ENCODE assay signal across 19 cellular contexts in the genomic region with DNA sequence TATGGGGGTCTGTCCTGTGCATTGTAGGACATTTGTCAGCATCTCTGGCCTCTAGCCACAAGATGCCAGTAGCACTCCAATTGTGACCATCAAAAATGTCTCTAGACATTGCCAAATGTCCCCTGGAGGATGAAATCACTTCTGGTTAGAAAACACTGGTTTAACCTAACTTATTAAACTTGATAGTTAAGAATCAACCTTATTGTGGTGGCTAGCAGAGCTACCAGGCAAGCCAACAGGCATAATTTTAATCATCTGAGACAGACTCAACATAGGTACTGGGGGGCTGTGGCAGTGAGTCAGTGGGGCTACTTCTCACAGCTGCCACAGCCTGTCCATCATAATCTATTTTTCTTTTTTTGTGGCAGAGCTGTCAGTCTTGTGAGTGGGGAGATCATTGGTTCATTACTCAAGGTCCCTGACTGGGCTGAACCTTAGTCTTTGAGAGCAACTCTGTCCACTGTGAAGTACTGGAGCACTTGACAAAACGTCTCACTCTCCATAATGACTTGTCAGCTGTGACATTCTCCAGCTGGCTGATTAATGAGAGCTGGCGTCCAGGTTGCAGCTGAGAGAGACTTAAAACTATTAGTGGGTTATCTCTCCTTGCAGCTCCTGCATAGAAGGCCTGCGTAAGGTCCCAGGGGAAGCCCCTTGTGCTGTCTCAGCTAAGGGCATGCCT.
DNase-seq lines count a peak whose midpoint lies in the region; ATAC-seq, FAIRE-seq and TF ChIP-seq lines count a peak whose summit lies in the region.
"Had no signal": no experiment of that assay in that cellular context is flagged by ENCODE, and none has a peak within 500 bp of the region (broad histone marks: within the 10 kb centered on the region; RNA-seq: fewer than 3 reads in every experiment).

No MANE protein-coding gene starts in this region.

- H3K14ac ChIP-seq in mesenchymal stem cell (ENCODE audit: low read length in 2 of 2) = no peak overlapping the region

- H2AFZ ChIP-seq in GM12878 (ENCODE audit: control insufficient read depth, low read depth, low read length) = no peak overlapping the region
- H2AFZ ChIP-seq in mesenchymal stem cell (ENCODE audit: low read depth, low read length) = no peak overlapping the region

- H4K20me1 ChIP-seq in GM12878 (ENCODE audit: control insufficient read depth, insufficient read depth) = no peaks in the 10 kb centered on the region
- H4K20me1 ChIP-seq: BLaER1 had no signal

- H3K4me1 ChIP-seq in GM12878 (ENCODE audit: control insufficient read depth, insufficient read depth, low read length) = no peaks in the 10 kb centered on the region
- peaks cover 8% of the 10 kb centered on the region for H3K4me1 ChIP-seq in mesenchymal stem cell (ENCODE audit: control insufficient read depth, insufficient read depth, low read depth, low read length)
- H3K4me1 ChIP-seq: BLaER1 had no signal

- H3K9me3 ChIP-seq in GM12878 (replicated peaks; ENCODE audit: control insufficient read depth, insufficient read depth, low read length) = no peaks in the 10 kb centered on the region
- H3K9me3 ChIP-seq in mesenchymal stem cell (ENCODE audit: control insufficient read depth, low read length) = no peaks in the 10 kb centered on the region
- H3K9me3 ChIP-seq: BLaER1, SJCRH30 had no signal

- POLR2A ChIA-PET in GM12878 (lab: Charles Lee) = interaction anchor here (0.9 kb wide), 1 partner anchor 12 kb away, joined by 3 read pairs; no protein-coding TSS in a partner anchor

- no TSS peak for BruUV-seq in GM12878 (replicated peaks; lab: Mats Ljungman, UMichigan)

- H3K4me2 ChIP-seq in GM12878 (ENCODE audit: control insufficient read depth, insufficient read depth) (no peak overlapping the region), mesenchymal stem cell (ENCODE audit: low read length, poor library complexity, severe bottlenecking) (no peak overlapping the region)
- H3K4me2 ChIP-seq: BLaER1 had no signal

- 0% methylated on average over 3 of the region's 3 CpGs for WGBS in GM12878 (ENCODE audit: insufficient coverage, insufficient replicate concordance, low lambda C conversion rate, missing lambda C conversion rate)
- 34% methylated on average over 3 of the region's 3 CpGs for WGBS in mesenchymal stem cell

- no peaks in the 10 kb centered on the region for H3K79me1 ChIP-seq in mesenchymal stem cell (replicated peaks; ENCODE audit: low read length, poor library complexity, severe bottlenecking)

- CTCF ChIA-PET in GM12878 (lab: Yijun Ruan, JAX) = interaction anchor here (0.7 to 2.1 kb wide), 6 partner anchors 9 to 525 kb away, joined by 3 to 6 read pairs (median 3); no protein-coding TSS in a partner anchor

- RAD21 ChIA-PET in GM12878 (lab: Charles Lee; ENCODE audit: unreplicated experiment) = no interaction called here

- no peaks in the 10 kb centered on the region for H3K79me2 ChIP-seq in GM12878 (ENCODE audit: control insufficient read depth, insufficient read depth, low read length)

- ATAC-seq in GM12878 (peak; percentile 61), GM19351 (IDR thresholded peaks at IDR 0.05; ENCODE audit: unreplicated experiment) (no peak)
- ATAC-seq: activated CD8-positive, alpha-beta memory T cell treated with anti-CD3 and anti-CD28 coated beads, Interleukin-2, amount 10 ng/mL, durations not matched to agents 7 days and 5 days had no signal

- H2BK5ac ChIP-seq in mesenchymal stem cell (ENCODE audit: low read depth, low read length, poor library complexity, severe bottlenecking) = no peak overlapping the region

- no peak overlapping the region for H2BK12ac ChIP-seq in mesenchymal stem cell (ENCODE audit: low read length in 2 of 2)

- intact Hi-C loops in GM12878 (cut with micrococcal nuclease; ENCODE audit: unreplicated experiment) = no loop called here

- SMC1A ChIA-PET in GM12878 (lab: Charles Lee; ENCODE audit: uncharacterized antibody, unreplicated experiment) = interaction anchor here (1.2 to 1.5 kb wide), 2 partner anchors 12 to 45 kb away, joined by 3 to 4 read pairs; no protein-coding TSS in a partner anchor

- H3K23ac ChIP-seq in mesenchymal stem cell (ENCODE audit: low read length in 2 of 2) = no peak overlapping the region

- FAIRE-seq in D721Med (lab: Jason Lieb, UNC) = peak; percentile 38
- FAIRE-seq in GM12878 (lab: Jason Lieb, UNC) = no peak
- FAIRE-seq: endometrium, urothelium cell line had no signal

- H2BK120ac ChIP-seq in mesenchymal stem cell (ENCODE audit: low read depth, low read length) = no peak overlapping the region

- no peak overlapping the region for H3K27ac ChIP-seq in GM12878 (ENCODE audit: control insufficient read depth, insufficient read depth)
- no peak overlapping the region for H3K27ac ChIP-seq in mesenchymal stem cell (ENCODE audit: low read length, poor library complexity, severe bottlenecking)
- H3K27ac ChIP-seq: BLaER1, SJCRH30 had no signal

- DNase-seq in D721Med (ENCODE audit: insufficient read length, low spot score) (no peak), NCI-H2227 (lab: John Stamatoyannopoulos, UW; ENCODE audit: unreplicated experiment) (peak; percentile 73), GM12878 (ENCODE audit: low read depth, low spot score) (no peak), mesenchymal stem cell (peak; percentile 26), HT-29 (ENCODE audit: low spot score) (no peak), T-helper 1 cell (no peak)
- no peak for DNase-seq in activated CD4-positive, alpha-beta T cell treated with anti-CD3 and anti-CD28 coated beads, Interleukin-2, amount 50 U/mL, for 48 hours
- DNase-seq: activated CD8-positive, alpha-beta memory T cell treated with anti-CD3 and anti-CD28 coated beads, Interleukin-2, amount 10 ng/mL, durations not matched to agents 7 days and 5 days; activated naive CD4-positive, alpha-beta T cell treated with anti-CD3 and anti-CD28 coated beads for 36 hours; central memory CD4-positive, alpha-beta T cell; EL; NCI-H146; NCI-H69; SJCRH30; stimulated activated CD4-positive, alpha-beta T cell treated with anti-CD3 and anti-CD28 coated beads, Interleukin-2, amount 100 ng/mL, for 48 hours had no signal

- H4K91ac ChIP-seq in mesenchymal stem cell (ENCODE audit: low read length) = no peak overlapping the region

- no peak for TF ChIP-seq EP300 in GM12878 (IDR thresholded peaks at IDR 0.05; ENCODE audit: borderline replicate concordance in 1 of 2, control insufficient read depth in 1 of 2, low read depth in 2 of 2, low read length in 2 of 2)

- no peaks in the 10 kb centered on the region for H3K27me3 ChIP-seq in GM12878 (replicated peaks in 1 of 2; ENCODE audit: control insufficient read depth in 2 of 2, insufficient read depth in 2 of 2, low read length in 1 of 2)
- no peaks in the 10 kb centered on the region for H3K27me3 ChIP-seq in mesenchymal stem cell (ENCODE audit: control insufficient read depth in 1 of 2, insufficient read depth in 1 of 2, low read length in 2 of 2)
- H3K27me3 ChIP-seq: BLaER1, SJCRH30 had no signal

- in situ Hi-C loops in GM12878 (cut with MboI) = no loop called here

- no peak overlapping the region for H2BK15ac ChIP-seq in mesenchymal stem cell (ENCODE audit: low read depth, poor library complexity, severe bottlenecking)

- H4K8ac ChIP-seq in mesenchymal stem cell (ENCODE audit: low read length) = no peak overlapping the region

- H3K9ac ChIP-seq in GM12878 (ENCODE audit: control insufficient read depth, insufficient read depth, low read length) = no peak overlapping the region
- H3K9ac ChIP-seq in mesenchymal stem cell (ENCODE audit: low read length) = no peak overlapping the region
- H3K9ac ChIP-seq: BLaER1 had no signal

- H3K36me3 ChIP-seq in GM12878 (ENCODE audit: control insufficient read depth in 2 of 2, insufficient read depth in 2 of 2, low read length in 1 of 2) = no peaks in the 10 kb centered on the region
- peaks cover 2 to 43% of the 10 kb centered on the region in 2 experiments for H3K36me3 ChIP-seq in mesenchymal stem cell (ENCODE audit: control insufficient read depth in 1 of 2, insufficient read depth in 2 of 2, low read depth in 1 of 2, low read length in 2 of 2)
- H3K36me3 ChIP-seq: BLaER1 had no signal

- H2AK5ac ChIP-seq in mesenchymal stem cell (ENCODE audit: low read length, severe bottlenecking) = no peak overlapping the region

- no peak for TF ChIP-seq RAD21 in GM12878 (IDR thresholded peaks at IDR 0.05; ENCODE audit: insufficient read depth, low read depth, low read length)

- H3K18ac ChIP-seq in mesenchymal stem cell (ENCODE audit: low read depth in 1 of 2, low read length in 2 of 2) = no peak overlapping the region

- no peak for TF ChIP-seq POLR2A in GM12878 (IDR thresholded peaks at IDR 0.05; ENCODE audit: low read depth, low read length)

- no peak for TF ChIP-seq CTCF in D721Med (IDR thresholded peaks at IDR 0.05; ENCODE audit: insufficient read depth, missing control alignments)
- peak in 1 of 3 experiments; percentile 4; a peak in 1 of 6 replicates for TF ChIP-seq CTCF in GM12878 (IDR thresholded peaks at IDR 0.05 in 2 of 3, conservative IDR thresholded peaks at IDR 0.05 in 1 of 3; ENCODE audit: control insufficient read depth in 2 of 3, extremely low read depth in 1 of 3, insufficient read depth in 1 of 3, low read depth in 3 of 3, low read length in 3 of 3)

- no peak overlapping the region for H3K4ac ChIP-seq in mesenchymal stem cell (ENCODE audit: low read depth in 1 of 2, low read length in 2 of 2)

- H3K4me3 ChIP-seq in GM12878 (no peak overlapping the region), mesenchymal stem cell (ENCODE audit: insufficient read depth in 1 of 2, low read depth in 1 of 2, low read length in 2 of 2) (no peak overlapping the region)
- H3K4me3 ChIP-seq: BLaER1, SJCRH30 had no signal

TF ChIP-seq in GM12878, 131 proteins besides CTCF, POLR2A, EP300 and RAD21:
- TF ChIP-seq NFIC (IDR thresholded peaks at IDR 0.05; ENCODE audit: low read depth, low read length) (no peak), TCF12 (IDR thresholded peaks at IDR 0.05; ENCODE audit: low read depth, low read length) (peak; percentile 25; the same call in 1 of the 2 replicates)
- TF ChIP-seq, protein P1, sequence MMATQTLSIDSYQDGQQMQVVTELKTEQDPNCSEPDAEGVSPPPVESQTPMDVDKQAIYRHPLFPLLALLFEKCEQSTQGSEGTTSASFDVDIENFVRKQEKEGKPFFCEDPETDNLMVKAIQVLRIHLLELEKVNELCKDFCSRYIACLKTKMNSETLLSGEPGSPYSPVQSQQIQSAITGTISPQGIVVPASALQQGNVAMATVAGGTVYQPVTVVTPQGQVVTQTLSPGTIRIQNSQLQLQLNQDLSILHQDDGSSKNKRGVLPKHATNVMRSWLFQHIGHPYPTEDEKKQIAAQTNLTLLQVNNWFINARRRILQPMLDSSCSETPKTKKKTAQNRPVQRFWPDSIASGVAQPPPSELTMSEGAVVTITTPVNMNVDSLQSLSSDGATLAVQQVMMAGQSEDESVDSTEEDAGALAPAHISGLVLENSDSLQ (IDR thresholded peaks at IDR 0.05) = peak; percentile 56; the same call in 1 of the 2 replicates
TF ChIP-seq in GM12878: peak in this region for 2.

Comparison
In these comparisons a context has a peak if more than half of its experiments do, and no peak if none do; other contexts are left out.
1. DNase-seq: peak in NCI-H2227 (single experiment) and mesenchymal stem cell (single experiment); none in D721Med (single experiment), GM12878 (single experiment), HT-29 (single experiment), activated CD4-positive, alpha-beta T cell treated with anti-CD3 and anti-CD28 coated beads, Interleukin-2, amount 50 U/mL, for 48 hours (0 of 2) and T-helper 1 cell (0 of 5).